10 cellular contexts compared by ENCODE assay signal in the genomic region with DNA sequence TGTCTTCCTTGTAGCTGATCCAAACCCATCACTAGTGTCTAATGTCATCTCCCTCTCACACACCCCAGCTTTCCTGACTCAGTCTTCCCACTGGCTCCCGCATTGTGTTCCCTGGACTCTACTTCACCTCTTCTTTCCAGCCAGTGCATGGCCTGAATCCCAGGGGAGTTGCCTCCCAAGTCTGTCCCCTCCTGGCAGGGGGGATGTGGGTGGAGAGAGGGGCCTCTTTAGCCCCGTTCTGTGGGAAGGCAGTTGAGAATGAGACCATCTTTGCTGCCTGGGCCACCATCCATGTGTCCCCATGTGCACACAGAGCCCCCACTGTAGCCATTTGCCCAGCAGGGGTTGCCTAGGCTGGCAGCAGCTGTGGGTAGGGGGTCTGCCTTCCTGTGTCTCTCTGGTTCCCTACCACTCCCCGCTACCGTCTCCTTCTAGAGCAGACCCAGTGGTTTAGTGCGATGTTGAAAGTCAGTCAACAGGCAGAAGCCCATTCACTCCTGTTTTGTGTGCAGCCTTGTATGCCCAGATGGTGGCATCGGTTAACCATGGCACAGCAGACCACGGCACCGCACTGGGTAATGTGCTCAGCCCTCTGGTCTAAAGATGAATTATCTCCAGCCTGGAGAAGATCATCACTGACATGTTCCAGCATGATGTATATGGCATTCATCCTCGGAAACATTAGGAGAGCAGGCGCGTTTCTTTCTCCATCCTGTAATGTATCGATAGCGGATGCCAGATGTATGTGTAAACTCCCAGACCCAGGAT.
DNase-seq lines count a peak whose midpoint lies in the region; ATAC-seq and TF ChIP-seq lines count a peak whose summit lies in the region.
"Had no signal": no experiment of that assay in that cellular context is flagged by ENCODE, and none has a peak within 500 bp of the region (broad histone marks: within the 10 kb centered on the region; RNA-seq: fewer than 3 reads in every experiment).

No MANE protein-coding gene starts in this region.

- peak; percentile 49 for TF ChIP-seq CTCF in WERI-Rb-1 (IDR thresholded peaks at IDR 0.05; ENCODE audit: low read depth, low read length)
- TF ChIP-seq CTCF in fibroblast of pulmonary artery (IDR thresholded peaks at IDR 0.05; ENCODE audit: low read length, missing control alignments) = no peak

- no peaks in the 10 kb centered on the region for H3K27me3 ChIP-seq in WERI-Rb-1 (ENCODE audit: insufficient read depth, low read depth, severe bottlenecking)

- H3K27me3 Mint-ChIP-seq in activated CD4-positive, alpha-beta T cell treated with anti-CD3 and anti-CD28 coated beads, Interleukin-2, amount 10 ng/mL, durations not matched to agents 24 days and 14 days = peaks cover 6% of the 10 kb centered on the region
- no peaks in the 10 kb centered on the region for H3K27me3 Mint-ChIP-seq in stimulated activated naive CD8-positive, alpha-beta T cell treated with anti-CD3 and anti-CD28 coated beads, Interleukin-15, amount 100 ng/mL, for 72 hours
- H3K27me3 Mint-ChIP-seq in effector memory CD8-positive, alpha-beta T cell = no peaks in the 10 kb centered on the region

- H3K4me3 Mint-ChIP-seq in activated CD4-positive, alpha-beta T cell treated with anti-CD3 and anti-CD28 coated beads, Interleukin-2, amount 10 ng/mL, durations not matched to agents 24 days and 14 days = no peak overlapping the region
- H3K4me3 Mint-ChIP-seq in stimulated activated naive CD8-positive, alpha-beta T cell treated with anti-CD3 and anti-CD28 coated beads, Interleukin-15, amount 100 ng/mL, for 72 hours = no peak overlapping the region
- no peak overlapping the region for H3K4me3 Mint-ChIP-seq in effector memory CD8-positive, alpha-beta T cell
- H3K4me3 Mint-ChIP-seq: CD8-positive, alpha-beta T cell; natural killer cell treated with Interleukin-12 subunit alpha and Interleukin-12 subunit beta and Interleukin-15 and Interleukin-18, amount 100 ng/mL, for 72 hours had no signal

- intact Hi-C loops in activated CD4-positive, alpha-beta T cell treated with anti-CD3 and anti-CD28 coated beads, Interleukin-2, amount 10 ng/mL, durations not matched to agents 24 days and 14 days (cut with micrococcal nuclease) = no loop called here

- H3K36me3 ChIP-seq in WERI-Rb-1 = peaks cover 6% of the 10 kb centered on the region

- no peak overlapping the region for H3K4me3 ChIP-seq in WERI-Rb-1 (ENCODE audit: low read depth, low read length)
- no peak overlapping the region for H3K4me3 ChIP-seq in fibroblast of pulmonary artery (replicated peaks; ENCODE audit: low read depth, low read length)

- peak; percentile 71 for ATAC-seq in stimulated activated naive CD8-positive, alpha-beta T cell treated with anti-CD3 and anti-CD28 coated beads, Interleukin-15, amount 100 ng/mL, for 72 hours
- no peak for ATAC-seq in effector memory CD8-positive, alpha-beta T cell (replicated peaks)
- ATAC-seq: CD8-positive, alpha-beta T cell had no signal

- peaks cover 13% of the 10 kb centered on the region for H3K4me1 Mint-ChIP-seq in activated CD4-positive, alpha-beta T cell treated with anti-CD3 and anti-CD28 coated beads, Interleukin-2, amount 10 ng/mL, durations not matched to agents 24 days and 14 days
- peaks cover 33% of the 10 kb centered on the region for H3K4me1 Mint-ChIP-seq in stimulated activated naive CD8-positive, alpha-beta T cell treated with anti-CD3 and anti-CD28 coated beads, Interleukin-15, amount 100 ng/mL, for 72 hours
- H3K4me1 Mint-ChIP-seq in effector memory CD8-positive, alpha-beta T cell (ENCODE audit: low read depth in 2 of 2) = peaks cover 0 to 2% of the 10 kb centered on the region in 2 donors

- H3K27ac Mint-ChIP-seq in activated CD4-positive, alpha-beta T cell treated with anti-CD3 and anti-CD28 coated beads, Interleukin-2, amount 10 ng/mL, durations not matched to agents 24 days and 14 days = no peak overlapping the region
- peak overlapping the region in 1 of 2 donors; percentile 40 for H3K27ac Mint-ChIP-seq in stimulated activated naive CD8-positive, alpha-beta T cell treated with anti-CD3 and anti-CD28 coated beads, Interleukin-15, amount 100 ng/mL, for 72 hours
- peak overlapping the region in 1 of 2 donors; percentile 26 for H3K27ac Mint-ChIP-seq in effector memory CD8-positive, alpha-beta T cell
- H3K27ac Mint-ChIP-seq: CD8-positive, alpha-beta T cell; natural killer cell treated with Interleukin-12 subunit alpha and Interleukin-12 subunit beta and Interleukin-15 and Interleukin-18, amount 100 ng/mL, for 72 hours had no signal

- no peaks in the 10 kb centered on the region for H3K9me3 ChIP-seq in WERI-Rb-1 (ENCODE audit: severe bottlenecking)

- peaks cover 7% of the 10 kb centered on the region for H3K36me3 Mint-ChIP-seq in activated CD4-positive, alpha-beta T cell treated with anti-CD3 and anti-CD28 coated beads, Interleukin-2, amount 10 ng/mL, durations not matched to agents 24 days and 14 days (ENCODE audit: low read depth)
- H3K36me3 Mint-ChIP-seq in effector memory CD8-positive, alpha-beta T cell (ENCODE audit: insufficient read depth) = peaks cover 3% of the 10 kb centered on the region
- H3K36me3 Mint-ChIP-seq: CD8-positive, alpha-beta T cell had no signal

- peak; percentile 25 for DNase-seq in activated CD4-positive, alpha-beta T cell treated with anti-CD3 and anti-CD28 coated beads for 1 hour
- no peak for DNase-seq in activated CD4-positive, alpha-beta T cell treated with anti-CD3 and anti-CD28 coated beads, Interleukin-2, amount 10 ng/mL, durations not matched to agents 24 days and 14 days
- peak; percentile 35 for DNase-seq in WERI-Rb-1
- DNase-seq in fibroblast of pulmonary artery (ENCODE audit: low read depth) = peak; percentile 24
- DNase-seq in stimulated activated naive CD8-positive, alpha-beta T cell treated with anti-CD3 and anti-CD28 coated beads, Interleukin-15, amount 100 ng/mL, for 72 hours = peak; percentile 17 to 46
- DNase-seq in ecto neural progenitor cell (ENCODE audit: low spot score) = no peak
- no peak for DNase-seq in effector memory CD8-positive, alpha-beta T cell
- no peak for DNase-seq in GM19240 (ENCODE audit: insufficient read length, low spot score)

- no peaks in the 10 kb centered on the region for H3K9me3 Mint-ChIP-seq in activated CD4-positive, alpha-beta T cell treated with anti-CD3 and anti-CD28 coated beads, Interleukin-2, amount 10 ng/mL, durations not matched to agents 24 days and 14 days
- H3K9me3 Mint-ChIP-seq in stimulated activated naive CD8-positive, alpha-beta T cell treated with anti-CD3 and anti-CD28 coated beads, Interleukin-15, amount 100 ng/mL, for 72 hours = no peaks in the 10 kb centered on the region
- H3K9me3 Mint-ChIP-seq in effector memory CD8-positive, alpha-beta T cell = no peaks in the 10 kb centered on the region
- H3K9me3 Mint-ChIP-seq: CD8-positive, alpha-beta T cell; natural killer cell treated with Interleukin-12 subunit alpha and Interleukin-12 subunit beta and Interleukin-15 and Interleukin-18, amount 100 ng/mL, for 72 hours had no signal

- H3K27ac ChIP-seq in WERI-Rb-1 = no peak overlapping the region

Comparison
In these comparisons a context has a peak if more than half of its experiments do, and no peak if none do; other contexts are left out.
1. DNase-seq: peak in activated CD4-positive, alpha-beta T cell treated with anti-CD3 and anti-CD28 coated beads for 1 hour (single experiment), WERI-Rb-1 (single experiment), fibroblast of pulmonary artery (single experiment) and stimulated activated naive CD8-positive, alpha-beta T cell treated with anti-CD3 and anti-CD28 coated beads, Interleukin-15, amount 100 ng/mL, for 72 hours (2 of 2); none in activated CD4-positive, alpha-beta T cell treated with anti-CD3 and anti-CD28 coated beads, Interleukin-2, amount 10 ng/mL, durations not matched to agents 24 days and 14 days (single experiment), ecto neural progenitor cell (single experiment), effector memory CD8-positive, alpha-beta T cell (0 of 3) and GM19240 (single experiment).